9 cellular contexts compared by ENCODE assay signal in genomic region chr14:22491683-22492483, GRCh38.
DNase-seq lines count a peak whose midpoint lies in the region; ATAC-seq and TF ChIP-seq lines count a peak whose summit lies in the region.
"Had no signal": no experiment of that assay in that cellular context is flagged by ENCODE, and none has a peak within 500 bp of the region (broad histone marks: within the 10 kb centered on the region; RNA-seq: fewer than 3 reads in every experiment).

No MANE protein-coding gene starts in this region.

- H3K23me2 ChIP-seq in H9 (ENCODE audit: insufficient read length, low read depth, low read length, poor library complexity, severe bottlenecking), result no peaks in the 10 kb centered on the region

- H3T11ph ChIP-seq in H9 (ENCODE audit: low read length), result no peak overlapping the region

- no peak overlapping the region for H4K91ac ChIP-seq in H9 (ENCODE audit: insufficient read length, low read depth, low read length)

- H2BK12ac ChIP-seq in H9 (ENCODE audit: insufficient read length, low read depth, low read length), result no peak overlapping the region

- H3K9me3 Mint-ChIP-seq in H9, result no peaks in the 10 kb centered on the region
- H3K9me3 Mint-ChIP-seq in activated CD4-positive, alpha-beta memory T cell treated with anti-CD3 and anti-CD28 coated beads, Interleukin-2, amount 10 ng/mL, durations not matched to agents 7 days and 5 days, result no peaks in the 10 kb centered on the region
- H3K9me3 Mint-ChIP-seq in stimulated activated effector memory CD8-positive, alpha-beta T cell treated with anti-CD3 and anti-CD28 coated beads, Interleukin-12 subunit alpha, Interleukin-12 subunit beta, amount 100 ng/mL, for 72 hours, result no peaks in the 10 kb centered on the region

- peaks cover 6 to 9% of the 10 kb centered on the region in 2 experiments for H3K4me1 Mint-ChIP-seq in H9
- H3K4me1 Mint-ChIP-seq in activated CD4-positive, alpha-beta memory T cell treated with anti-CD3 and anti-CD28 coated beads, Interleukin-2, amount 10 ng/mL, durations not matched to agents 7 days and 5 days, result peaks cover 34% of the 10 kb centered on the region
- peaks cover 19% of the 10 kb centered on the region for H3K4me1 Mint-ChIP-seq in stimulated activated effector memory CD8-positive, alpha-beta T cell treated with anti-CD3 and anti-CD28 coated beads, Interleukin-12 subunit alpha, Interleukin-12 subunit beta, amount 100 ng/mL, for 72 hours

- H3K4me2 ChIP-seq in H9 (ENCODE audit: insufficient read depth, insufficient read length, low read length), result no peak overlapping the region

- H2BK120ac ChIP-seq in H9 (ENCODE audit: low read depth, low read length, poor library complexity, severe bottlenecking), result no peak overlapping the region

- ATAC-seq in stimulated activated effector memory CD8-positive, alpha-beta T cell treated with anti-CD3 and anti-CD28 coated beads, Interleukin-12 subunit alpha, Interleukin-12 subunit beta, amount 100 ng/mL, for 72 hours, result peak; percentile 67

- H3K79me2 ChIP-seq in H9 (ENCODE audit: insufficient read depth, low read length), result no peaks in the 10 kb centered on the region

- H3K27me3 ChIP-seq in H9 (ENCODE audit: insufficient read depth, low read length), result no peaks in the 10 kb centered on the region

- DNase-seq in activated CD8-positive, alpha-beta memory T cell treated with anti-CD3 and anti-CD28 coated beads, Interleukin-2, amount 50 U/mL, for 4 hours, result peak; percentile 38
- no peak for DNase-seq in activated CD8-positive, alpha-beta memory T cell treated with anti-CD3 and anti-CD28 coated beads for 24 hours
- DNase-seq in H9, result no peak
- DNase-seq in activated CD4-positive, alpha-beta memory T cell treated with anti-CD3 and anti-CD28 coated beads, Interleukin-2, amount 10 ng/mL, durations not matched to agents 7 days and 5 days, result no peak
- no peak for DNase-seq in stimulated activated effector memory CD8-positive, alpha-beta T cell treated with anti-CD3 and anti-CD28 coated beads, Interleukin-12 subunit alpha, Interleukin-12 subunit beta, amount 100 ng/mL, for 72 hours (ENCODE audit: low spot score in 2 of 2)
- DNase-seq in T1000 (lab: John Stamatoyannopoulos, UW), result no peak
- DNase-seq in SKM-1 (lab: John Stamatoyannopoulos, UW; ENCODE audit: unreplicated experiment), result no peak
- no peak for DNase-seq in midbrain (lab: John Stamatoyannopoulos, UW)
- DNase-seq: NCI-H345 had no signal

- no peak overlapping the region for H3K4me3 Mint-ChIP-seq in H9
- H3K4me3 Mint-ChIP-seq in activated CD4-positive, alpha-beta memory T cell treated with anti-CD3 and anti-CD28 coated beads, Interleukin-2, amount 10 ng/mL, durations not matched to agents 7 days and 5 days, result peak overlapping the region; percentile 80
- H3K4me3 Mint-ChIP-seq in stimulated activated effector memory CD8-positive, alpha-beta T cell treated with anti-CD3 and anti-CD28 coated beads, Interleukin-12 subunit alpha, Interleukin-12 subunit beta, amount 100 ng/mL, for 72 hours, result peak overlapping the region; percentile 78

- H3K23ac ChIP-seq in H9 (ENCODE audit: insufficient read length, low read depth, low read length), result no peak overlapping the region

- 0 out of 2 replicates have a peak overlapping the region, but pooled peaks have one; percentile 37 for H3K14ac ChIP-seq in H9 (ENCODE audit: insufficient read depth, low read length)

- no peak overlapping the region for H2BK15ac ChIP-seq in H9 (ENCODE audit: low read depth, low read length)

- no peak overlapping the region for H3K9ac ChIP-seq in H9 (ENCODE audit: extremely low read depth, insufficient read length, low read length)

- H3K18ac ChIP-seq in H9 (ENCODE audit: insufficient read length, low read depth, low read length), result no peak overlapping the region

- no peaks in the 10 kb centered on the region for H3K79me1 ChIP-seq in H9 (ENCODE audit: insufficient read depth, low read depth, low read length, poor library complexity, severe bottlenecking)

- POLR2A ChIA-PET in activated CD4-positive, alpha-beta memory T cell treated with anti-CD3 and anti-CD28 coated beads, Interleukin-2, amount 10 ng/mL, durations not matched to agents 7 days and 5 days (lab: Charles Lee), result interaction anchor here (1.0 to 41.9 kb wide), 7 partner anchors 10 to 106 kb away, joined by 3 to 1110 read pairs (median 6); no protein-coding TSS in a partner anchor

- CTCF ChIA-PET in activated CD4-positive, alpha-beta memory T cell treated with anti-CD3 and anti-CD28 coated beads, Interleukin-2, amount 10 ng/mL, durations not matched to agents 7 days and 5 days (lab: Charles Lee), result interaction anchor here (1.4 kb wide), 1 partner anchor 78 kb away, joined by 6 read pairs; no protein-coding TSS in a partner anchor

- H3K27me3 Mint-ChIP-seq in H9 (ENCODE audit: low read depth), result peaks cover 4% of the 10 kb centered on the region; the same call in 1 of the 2 replicates
- no peaks in the 10 kb centered on the region for H3K27me3 Mint-ChIP-seq in activated CD4-positive, alpha-beta memory T cell treated with anti-CD3 and anti-CD28 coated beads, Interleukin-2, amount 10 ng/mL, durations not matched to agents 7 days and 5 days

- no peak overlapping the region for H3K27ac ChIP-seq in H9 (ENCODE audit: insufficient read length, low read depth, low read length)

- H3K4ac ChIP-seq in H9 (ENCODE audit: low read depth, low read length), result no peak overlapping the region

- no peaks in the 10 kb centered on the region for H4K20me1 ChIP-seq in H9 (ENCODE audit: control insufficient read depth, insufficient read depth, insufficient read length)

- 0 out of 2 replicates have a peak, but pooled peaks cover 2% of the 10 kb centered on the region for H3K4me1 ChIP-seq in H9 (ENCODE audit: insufficient read depth, low read length)

- H2BK5ac ChIP-seq in H9 (ENCODE audit: insufficient read length, low read length), result no peak overlapping the region

- H2AFZ ChIP-seq in H9 (ENCODE audit: low read length), result no peak overlapping the region

- H4K5ac ChIP-seq in H9 (ENCODE audit: insufficient read length, low read depth, low read length), result no peak overlapping the region

- H2BK20ac ChIP-seq in H9 (ENCODE audit: low read depth, low read length, poor library complexity, severe bottlenecking), result no peak overlapping the region

- H3K36me3 Mint-ChIP-seq in H9 (ENCODE audit: insufficient read depth in 1 of 3, low read depth in 3 of 3), result no peaks in the 10 kb centered on the region
- peaks cover 94% of the 10 kb centered on the region for H3K36me3 Mint-ChIP-seq in activated CD4-positive, alpha-beta memory T cell treated with anti-CD3 and anti-CD28 coated beads, Interleukin-2, amount 10 ng/mL, durations not matched to agents 7 days and 5 days (ENCODE audit: low read depth)
- H3K36me3 Mint-ChIP-seq in stimulated activated effector memory CD8-positive, alpha-beta T cell treated with anti-CD3 and anti-CD28 coated beads, Interleukin-12 subunit alpha, Interleukin-12 subunit beta, amount 100 ng/mL, for 72 hours, result peaks cover 92% of the 10 kb centered on the region

- no CpG with 5 or more reads among the region's 10 CpGs for WGBS in H9 (ENCODE audit: extremely low coverage, insufficient read length, low lambda C conversion rate)

- H3K27ac Mint-ChIP-seq in H9, result no peak overlapping the region; a peak in 1 of 7 replicates
- H3K27ac Mint-ChIP-seq in activated CD4-positive, alpha-beta memory T cell treated with anti-CD3 and anti-CD28 coated beads, Interleukin-2, amount 10 ng/mL, durations not matched to agents 7 days and 5 days, result peak overlapping the region; percentile 92
- peak overlapping the region; percentile 75 for H3K27ac Mint-ChIP-seq in stimulated activated effector memory CD8-positive, alpha-beta T cell treated with anti-CD3 and anti-CD28 coated beads, Interleukin-12 subunit alpha, Interleukin-12 subunit beta, amount 100 ng/mL, for 72 hours

- no peaks in the 10 kb centered on the region for H3K9me3 ChIP-seq in H9 (ENCODE audit: control insufficient read depth, low read depth, low read length)

- H3K56ac ChIP-seq in H9 (ENCODE audit: insufficient read length, low read depth, low read length), result no peak overlapping the region

- no peak for TF ChIP-seq CTCF in H9 (conservative IDR thresholded peaks at IDR 0.05)

- no peak overlapping the region for H4K8ac ChIP-seq in H9 (replicated peaks; ENCODE audit: insufficient read length, low read depth, low read length)

- no peak overlapping the region for H2AK5ac ChIP-seq in H9 (ENCODE audit: insufficient read length, low read length)

Comparison
In these comparisons a context has a peak if more than half of its experiments do, and no peak if none do; other contexts are left out.
1. H3K27ac Mint-ChIP-seq: peak in activated CD4-positive, alpha-beta memory T cell treated with anti-CD3 and anti-CD28 coated beads, Interleukin-2, amount 10 ng/mL, durations not matched to agents 7 days and 5 days (single experiment) and stimulated activated effector memory CD8-positive, alpha-beta T cell treated with anti-CD3 and anti-CD28 coated beads, Interleukin-12 subunit alpha, Interleukin-12 subunit beta, amount 100 ng/mL, for 72 hours (single experiment); none in H9 (0 of 3).
2. H3K4me3 Mint-ChIP-seq: peak in activated CD4-positive, alpha-beta memory T cell treated with anti-CD3 and anti-CD28 coated beads, Interleukin-2, amount 10 ng/mL, durations not matched to agents 7 days and 5 days (single experiment) and stimulated activated effector memory CD8-positive, alpha-beta T cell treated with anti-CD3 and anti-CD28 coated beads, Interleukin-12 subunit alpha, Interleukin-12 subunit beta, amount 100 ng/mL, for 72 hours (single experiment); none in H9 (0 of 2).